Comparison of ENCODE assay signal across 23 cellular contexts in genomic region chr7:140714331-140715040, GRCh38.
"Had no signal": no experiment of that assay in that cellular context is flagged by ENCODE, and none has a peak within 500 bp of the region (broad histone marks: within the 10 kb centered on the region; RNA-seq: fewer than 3 reads in every experiment).

No MANE protein-coding gene starts in this region.

- DNase-seq: activated B cell treated with CpG ODN at 0.5 μM for 24 hours; activated CD4-positive, alpha-beta T cell treated with anti-CD3 and anti-CD28 coated beads for 36 hours; activated CD8-positive, alpha-beta memory T cell treated with anti-CD3 and anti-CD28 coated beads for 24 hours; activated gamma-delta T cell treated with Interleukin-2 at 50 U/mL for 16 hours; adrenal gland; aorta; body of pancreas; cerebellar nuclear complex; foreskin keratinocyte; heart right ventricle; left ventricle myocardium superior; mucosa of descending colon; ovary; stimulated activated CD4-positive, alpha-beta T cell treated with anti-CD3 and anti-CD28 coated beads, Interleukin-12 subunit alpha, Interleukin-12 subunit beta, amount 100 ng/mL, for 4 hours; stimulated activated CD4-positive, alpha-beta T cell treated with anti-CD3 and anti-CD28 coated beads, Interleukin-4, amount 100 ng/mL, for 1 hour; SW 1271; T-helper 17 cell; T1000; trophoblast cell had no signal

- H3K4me1 Mint-ChIP-seq: activated B cell treated with CpG ODN at 0.5 μM for 24 hours had no signal

- H3K27ac Mint-ChIP-seq: activated B cell treated with CpG ODN at 0.5 μM for 24 hours; activated CD4-positive, alpha-beta T cell treated with anti-CD3 and anti-CD28 coated beads for 36 hours; activated naive CD4-positive, alpha-beta T cell treated with anti-CD3 and anti-CD28 coated beads, Interleukin-2, amount 50 U/mL, for 72 hours; progenitor cell of endocrine pancreas; stimulated activated naive CD8-positive, alpha-beta T cell treated with anti-CD3 and anti-CD28 coated beads, Interleukin-15, Interleukin-2, amounts not matched to agents 100 ng/mL and 50 ng/mL, for 24 hours; T-helper 17 cell had no signal

- H3K9me3 Mint-ChIP-seq: activated B cell treated with CpG ODN at 0.5 μM for 24 hours had no signal

- ATAC-seq: activated CD4-positive, alpha-beta T cell treated with anti-CD3 and anti-CD28 coated beads for 36 hours; activated naive CD4-positive, alpha-beta T cell treated with anti-CD3 and anti-CD28 coated beads, Interleukin-2, amount 50 U/mL, for 72 hours; body of pancreas; foreskin keratinocyte; left ventricle myocardium superior; mucosa of descending colon; sciatic nerve; T-helper 17 cell had no signal

- H3K4me3 Mint-ChIP-seq: activated B cell treated with CpG ODN at 0.5 μM for 24 hours; activated CD4-positive, alpha-beta T cell treated with anti-CD3 and anti-CD28 coated beads for 36 hours; stimulated activated naive CD8-positive, alpha-beta T cell treated with anti-CD3 and anti-CD28 coated beads, Interleukin-15, Interleukin-2, amounts not matched to agents 100 ng/mL and 50 ng/mL, for 24 hours; T-helper 17 cell had no signal

- H3K27me3 Mint-ChIP-seq: activated B cell treated with CpG ODN at 0.5 μM for 24 hours; activated CD4-positive, alpha-beta T cell treated with anti-CD3 and anti-CD28 coated beads for 36 hours; progenitor cell of endocrine pancreas; stimulated activated naive CD8-positive, alpha-beta T cell treated with anti-CD3 and anti-CD28 coated beads, Interleukin-15, Interleukin-2, amounts not matched to agents 100 ng/mL and 50 ng/mL, for 24 hours; T-helper 17 cell had no signal
